Comparison of ENCODE assay signal across 22 cellular contexts in the genomic region with DNA sequence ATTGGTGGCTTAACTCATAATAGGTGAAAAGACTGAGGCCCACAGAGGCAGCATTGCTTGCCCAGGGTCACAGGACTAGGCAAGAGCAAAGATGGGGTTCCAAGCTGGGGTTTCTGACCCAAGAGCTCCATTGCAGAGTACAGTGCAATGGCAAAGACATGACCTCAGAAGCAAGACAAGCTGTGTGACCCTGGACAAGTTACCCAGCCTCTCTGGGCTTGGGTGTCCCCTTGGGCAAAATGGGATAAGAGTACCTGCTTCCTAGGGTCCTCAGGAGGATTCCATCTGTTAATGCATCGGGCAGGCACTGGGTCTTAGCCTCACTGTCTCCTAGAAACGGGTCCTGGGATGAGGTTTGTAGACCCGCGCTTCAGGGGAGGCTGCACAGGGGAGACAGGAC.
A peak's percentile ranks its signal among the peaks of the same experiment; 100 is the strongest.
DNase-seq lines count a peak whose midpoint lies in the region; ATAC-seq, FAIRE-seq and TF ChIP-seq lines count a peak whose summit lies in the region.
"Had no signal": no experiment of that assay in that cellular context is flagged by ENCODE, and none has a peak within 500 bp of the region (broad histone marks: within the 10 kb centered on the region; RNA-seq: fewer than 3 reads in every experiment).

No MANE protein-coding gene starts in this region.

- no peak for TF ChIP-seq EP300 in A549 (IDR thresholded peaks at IDR 0.05)
- TF ChIP-seq EP300 in esophagus muscularis mucosa (IDR thresholded peaks at IDR 0.05), result no peak

- peak overlapping the region; percentile 87 to 96; a peak in 5 of 6 replicates for H3K27ac ChIP-seq in A549
- peak overlapping the region; percentile 96; the same call in 1 of the 2 replicates for H3K27ac ChIP-seq in RWPE1
- H3K27ac ChIP-seq in esophagus muscularis mucosa (replicated peaks in 1 of 4), result peak overlapping the region; percentile 63 to 74 (median 68)
- H3K27ac ChIP-seq in psoas muscle, result peak overlapping the region; percentile 72

- TF ChIP-seq RAD21 in A549 (conservative IDR thresholded peaks at IDR 0.05 in 1 of 2, IDR thresholded peaks at IDR 0.05 in 1 of 2), result no peak

- intact Hi-C loops in esophagus muscularis mucosa (cut with DNase I), result no loop called here
- intact Hi-C loops in psoas muscle (cut with DNase I), result loop anchor here in 1 of 2 donors (5.0 kb wide), 1 partner anchor 88 kb away; no protein-coding TSS in a partner anchor

- no peak for DNase-seq in A549 (ENCODE audit: low read depth in 1 of 2, low spot score in 1 of 2)
- no peak for DNase-seq in RWPE1 (ENCODE audit: low spot score)
- DNase-seq in esophagus muscularis mucosa (ENCODE audit: extremely low spot score), result no peak
- no peak for DNase-seq in psoas muscle
- no peak for DNase-seq in GM13976 (ENCODE audit: low spot score)
- DNase-seq: activated CD4-positive, alpha-beta memory T cell treated with anti-CD3 and anti-CD28 coated beads, Interleukin-2, amount 10 ng/mL, durations not matched to agents 7 days and 5 days; activated T-cell treated with anti-CD3 and anti-CD28 coated beads, Interleukin-2, amount 50 U/mL, for 48 hours; CD4-positive, alpha-beta memory T cell; DMS79; mammary epithelial cell; naive thymus-derived CD8-positive, alpha-beta T cell; NCI-H1930; SHP77; stimulated activated CD4-positive, alpha-beta T cell treated with anti-CD3 and anti-CD28 coated beads, Interleukin-12 subunit alpha, Interleukin-12 subunit beta, amount 100 ng/mL, for 4 hours; T-helper 2 cell had no signal

- in situ Hi-C loops in GM13976 (cut with MboI; ENCODE audit: low sequenced_read_pairs, unreplicated experiment), result no loop called here

- CTCF ChIA-PET in A549 (lab: Yijun Ruan, JAX) (interaction anchor here (0.9 to 4.2 kb wide), 3 partner anchors 15 to 91 kb away, joined by 3 to 19 read pairs (median 3); no protein-coding TSS in a partner anchor), RWPE1 (lab: Yijun Ruan, JAX) (no interaction called here)

- no peaks in the 10 kb centered on the region for H3K36me3 ChIP-seq in esophagus muscularis mucosa
- no peaks in the 10 kb centered on the region for H3K36me3 ChIP-seq in psoas muscle (ENCODE audit: insufficient read depth in 1 of 2, low read depth in 1 of 2)

- H3K4me3 ChIP-seq in A549, result no peak overlapping the region
- no peak overlapping the region for H3K4me3 ChIP-seq in esophagus muscularis mucosa
- H3K4me3 ChIP-seq in psoas muscle, result no peak overlapping the region
- H3K4me3 ChIP-seq: GM23338 had no signal

- POLR2A ChIA-PET in A549 (lab: Yijun Ruan, JAX) (no interaction called here), RWPE1 (lab: Yijun Ruan, JAX; ENCODE audit: low non-redundant PET) (no interaction called here)

- H3K4me2 ChIP-seq in A549, result no peak overlapping the region; the same call in 2 of the 3 replicates
- H3K4me2 ChIP-seq: GM23338 had no signal

- ATAC-seq in A549, result no peak
- ATAC-seq in psoas muscle, result no peak
- no peak for ATAC-seq in HG02763 (IDR thresholded peaks at IDR 0.05; ENCODE audit: unreplicated experiment)
- no peak for ATAC-seq in GM21381 (IDR thresholded peaks at IDR 0.05; ENCODE audit: unreplicated experiment)
- no peak for ATAC-seq in HG03520 (IDR thresholded peaks at IDR 0.05; ENCODE audit: unreplicated experiment)
- ATAC-seq: esophagus mucosa; GM23338; naive thymus-derived CD8-positive, alpha-beta T cell; WTC11 had no signal

- TF ChIP-seq CTCF in A549 (IDR thresholded peaks at IDR 0.05), result no peak
- no peak for TF ChIP-seq CTCF in RWPE1 (conservative IDR thresholded peaks at IDR 0.05; ENCODE audit: low read depth)
- TF ChIP-seq CTCF in esophagus muscularis mucosa (IDR thresholded peaks at IDR 0.05), result no peak
- no peak for TF ChIP-seq CTCF in psoas muscle (IDR thresholded peaks at IDR 0.05)
- TF ChIP-seq CTCF in GM13976 (IDR thresholded peaks at IDR 0.05; ENCODE audit: borderline replicate concordance, control extremely low read depth, extremely low read depth, insufficient read depth, missing control alignments), result no peak

- no peaks in the 10 kb centered on the region for H3K9me3 ChIP-seq in A549
- no peaks in the 10 kb centered on the region for H3K9me3 ChIP-seq in esophagus muscularis mucosa
- H3K9me3 ChIP-seq in psoas muscle, result no peaks in the 10 kb centered on the region

- no peaks in the 10 kb centered on the region for H3K27me3 ChIP-seq in esophagus muscularis mucosa
- H3K27me3 ChIP-seq in psoas muscle (ENCODE audit: insufficient read depth in 3 of 3, low read length in 2 of 3), result no peaks in the 10 kb centered on the region

- 93% methylated on average over 3 of the region's 4 CpGs for WGBS in A549 (ENCODE audit: missing lambda C conversion rate)
- WGBS in esophagus muscularis mucosa, result 51% methylated on average over 4 of the region's 4 CpGs
- WGBS in psoas muscle, 3 donors, result 57 to 88% (median 86%) methylated on average over 4 of the region's 4 CpGs

- FAIRE-seq in A549 (lab: Jason Lieb, UNC), result no peak
- FAIRE-seq: bronchial epithelial cell had no signal

- H3K4me1 ChIP-seq in A549 (peaks cover 50% of the 10 kb centered on the region), esophagus muscularis mucosa (peaks cover 35 to 98% (median 90%) of the 10 kb centered on the region in 4 donors), psoas muscle (peaks cover 42% of the 10 kb centered on the region)

- TF ChIP-seq POLR2A in A549 (IDR thresholded peaks at IDR 0.05; ENCODE audit: low read length), result no peak
- no peak for TF ChIP-seq POLR2A in esophagus muscularis mucosa (IDR thresholded peaks at IDR 0.05; ENCODE audit: low read depth)

TF ChIP-seq in A549, 52 proteins besides CTCF, POLR2A, EP300 and RAD21:
- peak; percentile 78; the same call in 1 of the 2 replicates for TF ChIP-seq KDM1A (IDR thresholded peaks at IDR 0.05; ENCODE audit: low read depth)
- TF ChIP-seq, protein P1, sequence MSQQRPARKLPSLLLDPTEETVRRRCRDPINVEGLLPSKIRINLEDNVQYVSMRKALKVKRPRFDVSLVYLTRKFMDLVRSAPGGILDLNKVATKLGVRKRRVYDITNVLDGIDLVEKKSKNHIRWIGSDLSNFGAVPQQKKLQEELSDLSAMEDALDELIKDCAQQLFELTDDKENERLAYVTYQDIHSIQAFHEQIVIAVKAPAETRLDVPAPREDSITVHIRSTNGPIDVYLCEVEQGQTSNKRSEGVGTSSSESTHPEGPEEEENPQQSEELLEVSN (IDR thresholded peaks at IDR 0.05; ENCODE audit: borderline replicate concordance, low read depth), result no peak
- TF ChIP-seq, protein P2, sequence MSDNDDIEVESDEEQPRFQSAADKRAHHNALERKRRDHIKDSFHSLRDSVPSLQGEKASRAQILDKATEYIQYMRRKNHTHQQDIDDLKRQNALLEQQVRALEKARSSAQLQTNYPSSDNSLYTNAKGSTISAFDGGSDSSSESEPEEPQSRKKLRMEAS (IDR thresholded peaks at IDR 0.05), result 0 out of 2 replicates have a peak, but pooled peaks have one; percentile 10
- no peak for TF ChIP-seq SMC3 (IDR thresholded peaks at IDR 0.05)
- TF ChIP-seq, protein P3, sequence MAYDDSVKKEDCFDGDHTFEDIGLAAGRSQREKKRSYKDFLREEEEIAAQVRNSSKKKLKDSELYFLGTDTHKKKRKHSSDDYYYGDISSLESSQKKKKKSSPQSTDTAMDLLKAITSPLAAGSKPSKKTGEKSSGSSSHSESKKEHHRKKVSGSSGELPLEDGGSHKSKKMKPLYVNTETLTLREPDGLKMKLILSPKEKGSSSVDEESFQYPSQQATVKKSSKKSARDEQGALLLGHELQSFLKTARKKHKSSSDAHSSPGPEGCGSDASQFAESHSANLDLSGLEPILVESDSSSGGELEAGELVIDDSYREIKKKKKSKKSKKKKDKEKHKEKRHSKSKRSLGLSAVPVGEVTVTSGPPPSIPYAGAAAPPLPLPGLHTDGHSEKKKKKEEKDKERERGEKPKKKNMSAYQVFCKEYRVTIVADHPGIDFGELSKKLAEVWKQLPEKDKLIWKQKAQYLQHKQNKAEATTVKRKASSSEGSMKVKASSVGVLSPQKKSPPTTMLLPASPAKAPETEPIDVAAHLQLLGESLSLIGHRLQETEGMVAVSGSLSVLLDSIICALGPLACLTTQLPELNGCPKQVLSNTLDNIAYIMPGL (CRISPR knock-in tag; IDR thresholded peaks at IDR 0.05; ENCODE audit: borderline replicate concordance), result no peak
- no peak for TF ChIP-seq RARB (CRISPR knock-in tag; IDR thresholded peaks at IDR 0.05)
- TF ChIP-seq NPAS2 (CRISPR knock-in tag; IDR thresholded peaks at IDR 0.05; ENCODE audit: borderline replicate concordance), result no peak
- TF ChIP-seq, protein P4, sequence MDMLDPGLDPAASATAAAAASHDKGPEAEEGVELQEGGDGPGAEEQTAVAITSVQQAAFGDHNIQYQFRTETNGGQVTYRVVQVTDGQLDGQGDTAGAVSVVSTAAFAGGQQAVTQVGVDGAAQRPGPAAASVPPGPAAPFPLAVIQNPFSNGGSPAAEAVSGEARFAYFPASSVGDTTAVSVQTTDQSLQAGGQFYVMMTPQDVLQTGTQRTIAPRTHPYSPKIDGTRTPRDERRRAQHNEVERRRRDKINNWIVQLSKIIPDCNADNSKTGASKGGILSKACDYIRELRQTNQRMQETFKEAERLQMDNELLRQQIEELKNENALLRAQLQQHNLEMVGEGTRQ (IDR thresholded peaks at IDR 0.05), result no peak
- no peak for TF ChIP-seq ZC3H11A (IDR thresholded peaks at IDR 0.05)
- peak; percentile 64 for TF ChIP-seq ZFP36 (IDR thresholded peaks at IDR 0.05; ENCODE audit: borderline replicate concordance, partially characterized antibody)
- no peak for TF ChIP-seq KDM5A (IDR thresholded peaks at IDR 0.05)
- TF ChIP-seq CHD4 (IDR thresholded peaks at IDR 0.05; ENCODE audit: borderline replicate concordance), result no peak
- TF ChIP-seq HOXB5 (CRISPR knock-in tag; IDR thresholded peaks at IDR 0.05), result no peak
